Comparison of ENCODE assay signal across 13 cellular contexts in genomic region chr2:134160793-134161504, GRCh38.
DNase-seq lines count a peak whose midpoint lies in the region; ATAC-seq lines count a peak whose summit lies in the region.
"Had no signal": no experiment of that assay in that cellular context is flagged by ENCODE, and none has a peak within 500 bp of the region (broad histone marks: within the 10 kb centered on the region; RNA-seq: fewer than 3 reads in every experiment).

No MANE protein-coding gene starts in this region.

- no peak overlapping the region for H3K4me3 ChIP-seq in CD8-positive, alpha-beta memory T cell (ENCODE audit: low read length)
- H3K4me3 ChIP-seq: breast epithelium had no signal

- H3K9me3 ChIP-seq in CD8-positive, alpha-beta memory T cell (ENCODE audit: low read length), result no peaks in the 10 kb centered on the region
- H3K9me3 ChIP-seq: breast epithelium had no signal

- CTCF ChIA-PET in CD8-positive, alpha-beta memory T cell (lab: Charles Lee), result interaction anchor here (1.1 to 1.3 kb wide), 2 partner anchors 12 to 17 kb away, joined by 3 to 4 read pairs; no protein-coding TSS in a partner anchor

- no peak overlapping the region for H3K27ac ChIP-seq in CD8-positive, alpha-beta memory T cell (ENCODE audit: low read depth, low read length)
- H3K27ac ChIP-seq: breast epithelium had no signal

- H3K27me3 ChIP-seq in CD8-positive, alpha-beta memory T cell (ENCODE audit: insufficient read depth, low read length, poor library complexity, severe bottlenecking), result no peaks in the 10 kb centered on the region
- H3K27me3 ChIP-seq: breast epithelium had no signal

- H3K36me3 Mint-ChIP-seq in CD8-positive, alpha-beta memory T cell, result peaks cover 0 to 10% (median 4%) of the 10 kb centered on the region in 3 donors

- peaks cover 0 to 2% of the 10 kb centered on the region in 2 donors for H3K27me3 Mint-ChIP-seq in CD8-positive, alpha-beta memory T cell

- peak overlapping the region in 6 of 8 donors; percentile 33 to 85 (median 52) for H3K27ac Mint-ChIP-seq in CD8-positive, alpha-beta memory T cell

- H3K9me3 Mint-ChIP-seq in CD8-positive, alpha-beta memory T cell, result no peaks in the 10 kb centered on the region

- peaks cover 71 to 99% (median 94%) of the 10 kb centered on the region in 3 donors for H3K4me1 Mint-ChIP-seq in CD8-positive, alpha-beta memory T cell

- DNase-seq in CD8-positive, alpha-beta memory T cell, result no peak
- DNase-seq in NCI-H226 (peak; percentile 64), dermis blood vessel endothelial cell (peak; percentile 92), myocyte (ENCODE audit: low read depth) (peak; percentile 29), activated gamma-delta T cell treated with Interleukin-2 at 50 U/mL for 16 hours (no peak)
- DNase-seq in stimulated activated naive CD4-positive, alpha-beta T cell treated with Interleukin-2 at 50 U/mL for 16 hours (lab: John Stamatoyannopoulos, UW), result no peak
- DNase-seq: activated CD4-positive, alpha-beta T cell treated with anti-CD3 and anti-CD28 coated beads, Interleukin-2, amount 50 U/mL, for 1 hour; DMS79 treated with DMSO at 0.1 percent for 48 hours; KG1; PC-3 had no signal

- H3K4me1 ChIP-seq in CD8-positive, alpha-beta memory T cell (ENCODE audit: insufficient read depth, low read length), result peaks cover 24% of the 10 kb centered on the region

- H3K4me3 Mint-ChIP-seq in CD8-positive, alpha-beta memory T cell, result peak overlapping the region in 4 of 7 donors; percentile 19 to 56 (median 26)

- no peaks in the 10 kb centered on the region for H3K36me3 ChIP-seq in CD8-positive, alpha-beta memory T cell (ENCODE audit: insufficient read depth, low read length)
- H3K36me3 ChIP-seq: breast epithelium had no signal

- no peak for ATAC-seq in GM21529 (IDR thresholded peaks at IDR 0.05; ENCODE audit: unreplicated experiment)
- ATAC-seq in HG02763 (IDR thresholded peaks at IDR 0.05; ENCODE audit: unreplicated experiment), result no peak
- ATAC-seq: PC-3 had no signal

- POLR2A ChIA-PET in CD8-positive, alpha-beta memory T cell (lab: Charles Lee), result no interaction called here

Comparison
In these comparisons a context has a peak if more than half of its experiments do, and no peak if none do; other contexts are left out.
1. DNase-seq: peak in NCI-H226 (single experiment), dermis blood vessel endothelial cell (single experiment) and myocyte (single experiment); none in CD8-positive, alpha-beta memory T cell (0 of 5), activated gamma-delta T cell treated with Interleukin-2 at 50 U/mL for 16 hours (single experiment) and stimulated activated naive CD4-positive, alpha-beta T cell treated with Interleukin-2 at 50 U/mL for 16 hours (single experiment).